In the genomic region with DNA sequence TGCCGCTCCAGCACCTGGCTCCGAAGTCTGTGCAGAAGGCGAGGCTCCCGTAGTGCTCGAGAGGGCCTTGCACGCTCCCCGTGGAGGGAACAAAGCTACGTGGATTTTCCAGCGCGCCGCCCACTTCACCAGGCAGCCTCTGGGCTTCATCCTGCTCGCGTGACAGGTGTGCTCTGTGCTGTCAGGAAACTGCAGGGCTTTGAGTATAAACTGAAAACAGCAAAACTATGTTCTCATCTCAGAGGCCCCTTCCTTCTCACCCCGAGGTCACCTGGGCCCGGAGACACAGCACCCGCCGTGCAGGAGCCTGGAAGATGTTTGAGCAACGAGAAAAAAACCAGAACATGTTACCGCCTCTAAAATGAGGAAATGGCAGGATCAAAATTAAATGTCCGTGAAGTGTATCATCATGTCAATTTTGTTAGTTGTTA, we compare ENCODE assay signal across 8 cellular contexts. TPM values are rescaled to one million over a fixed set of nuclear protein-coding genes. Genes with fewer than 3 reads are reported as not detected.
DNase-seq lines count a peak whose midpoint lies in the region; ATAC-seq, FAIRE-seq and TF ChIP-seq lines count a peak whose summit lies in the region.

No MANE protein-coding gene starts in this region.

- no peak for TF ChIP-seq RAD21 in K562 (CRISPR knock-in tag; conservative IDR thresholded peaks at IDR 0.05 in 1 of 2, IDR thresholded peaks at IDR 0.05 in 1 of 2)

- H3K27me3 ChIP-seq in K562 (ENCODE audit: control insufficient read depth in 2 of 2, insufficient read depth in 2 of 2, low read length in 2 of 2) = no peaks in the 10 kb centered on the region

- H3K36me3 Mint-ChIP-seq in HFFc6 (ENCODE audit: low read depth) (peaks cover 33% of the 10 kb centered on the region), neural crest cell (ENCODE audit: low read depth) (peaks cover 9% of the 10 kb centered on the region)

- no peak for ATAC-seq in K562
- no peak for ATAC-seq in GM21737 (IDR thresholded peaks at IDR 0.05; ENCODE audit: unreplicated experiment)
- ATAC-seq in HG02678 (IDR thresholded peaks at IDR 0.05; ENCODE audit: unreplicated experiment) = no peak

- no peaks in the 10 kb centered on the region for H3K9me3 ChIP-seq in K562 (replicated peaks; ENCODE audit: control insufficient read depth, insufficient read depth, low read depth, low read length)

- no peak for TF ChIP-seq EP300 in K562 (IDR thresholded peaks at IDR 0.05; ENCODE audit: low read length)

- FAIRE-seq in K562 (lab: Jason Lieb, UNC) = peak; percentile 73

- CTCF ChIA-PET in K562 (lab: Yijun Ruan, JAX; ENCODE audit: low intra/inter-chr PET ratio) = no interaction called here

- H3K9ac ChIP-seq in K562 (ENCODE audit: insufficient read depth in 1 of 2, low read depth in 2 of 2, low read length in 2 of 2) = peak overlapping the region; percentile 32 to 70; a peak in 3 of 4 replicates

- peak overlapping the region; percentile 85 for H3K4me2 ChIP-seq in K562 (ENCODE audit: insufficient read depth, low read length)

- H3K4me1 ChIP-seq in K562 (replicated peaks in 1 of 2; ENCODE audit: control insufficient read depth in 2 of 2, insufficient read depth in 2 of 2, low read length in 2 of 2) = peaks cover 13 to 80% of the 10 kb centered on the region in 2 experiments

- in situ Hi-C loops in K562 (cut with MboI) = loop anchor here (5.0 kb wide), 1 partner anchor 34 kb away; no protein-coding TSS in a partner anchor

- H3K27ac ChIP-seq in K562 (ENCODE audit: extremely low read depth, low read depth, low read length) = no peak overlapping the region

- no peaks in the 10 kb centered on the region for H3K9me1 ChIP-seq in K562 (ENCODE audit: control insufficient read depth, insufficient read depth, low read length)

- H3K27ac Mint-ChIP-seq in HFFc6 (peak overlapping the region; percentile 53; the same call in 1 of the 2 replicates), neural crest cell (ENCODE audit: unreplicated experiment) (no peak overlapping the region)

- peak overlapping the region; percentile 72; the same call in 1 of the 2 replicates for H3K4me3 ChIP-seq in K562

- H3K36me3 ChIP-seq in K562 (ENCODE audit: control insufficient read depth, insufficient read depth, low read length) = peaks cover 26% of the 10 kb centered on the region; the same call in 2 of the 3 replicates

- H4K20me1 ChIP-seq in K562 (replicated peaks; ENCODE audit: control insufficient read depth, insufficient read depth, low read length) = peaks cover 8% of the 10 kb centered on the region; the same call in 1 of the 2 replicates

- intact Hi-C loops in K562 (cut with micrococcal nuclease) = no loop called here

- POLR2A ChIA-PET in K562 (lab: Yijun Ruan, JAX) = interaction anchor here (0.6 to 1.8 kb wide), 4 partner anchors 15 to 69 kb away, joined by 3 to 13 read pairs (median 4); no protein-coding TSS in a partner anchor

- H2AFZ ChIP-seq in K562 (ENCODE audit: low read depth, low read length) = no peak overlapping the region

- H3K9me3 Mint-ChIP-seq in HFFc6 (peaks cover 14% of the 10 kb centered on the region), neural crest cell (no peaks in the 10 kb centered on the region)

- H3K4me3 Mint-ChIP-seq in HFFc6 (peak overlapping the region; percentile 94), neural crest cell (peak overlapping the region; percentile 75)

- H3K4me1 Mint-ChIP-seq in HFFc6 (ENCODE audit: low read depth) (peaks cover 23% of the 10 kb centered on the region), neural crest cell (peaks cover 20% of the 10 kb centered on the region)

- no TSS peak for BruUV-seq in K562 (replicated peaks; lab: Mats Ljungman, UMichigan)

- TF ChIP-seq POLR2A in K562 (conservative IDR thresholded peaks at IDR 0.05) = no peak

- H3K79me2 ChIP-seq in K562 (ENCODE audit: control insufficient read depth, insufficient read depth, low read length) = peaks cover 73% of the 10 kb centered on the region

- DNase-seq in COLO668 (lab: John Stamatoyannopoulos, UW; ENCODE audit: unreplicated experiment) = peak; percentile 71
- no peak for DNase-seq in HFFc6
- DNase-seq in K562 (ENCODE audit: extremely low read depth in 1 of 4, low spot score in 3 of 4) = no peak
- no peak for DNase-seq in neural crest cell (ENCODE audit: low read depth, low spot score)
- DNase-seq in 8988T = no peak
- no peak for DNase-seq in mucosa of gallbladder (ENCODE audit: low spot score)

- WGBS in K562 (ENCODE audit: insufficient coverage, low coverage, missing lambda C conversion rate) = 90% methylated on average over 20 of the region's 20 CpGs

- TF ChIP-seq CTCF in HFFc6 (IDR thresholded peaks at IDR 0.05) = no peak
- TF ChIP-seq CTCF in K562 (IDR thresholded peaks at IDR 0.05 in 2 of 3, conservative IDR thresholded peaks at IDR 0.05 in 1 of 3; ENCODE audit: insufficient read depth in 2 of 3, low read depth in 1 of 3, low read length in 3 of 3) = no peak
- no peak for TF ChIP-seq CTCF in neural crest cell (conservative IDR thresholded peaks at IDR 0.05)

- no peaks in the 10 kb centered on the region; the same call in 1 of the 2 replicates for H3K27me3 Mint-ChIP-seq in HFFc6 (ENCODE audit: insufficient read depth)
- peaks cover 2% of the 10 kb centered on the region for H3K27me3 Mint-ChIP-seq in neural crest cell (ENCODE audit: low read depth)

RNA-seq across cellular contexts. Expression of a gene that starts 17.6 kb away (rescaled TPM):
- under 1 TPM; 0.26 to 0.92 (median 0.52) TPM for total RNA-seq in HFFc6 (2021; fragmentation: NEBNext Ultra II Directional; extraction: Animal tissue kit (Norgen Biotek cat#: 25700))
- total RNA-seq in K562 (2011; cell fraction: chromatin; rRNA removed; ENCODE audit: low replicate concordance) = 8.9 and 13.9 TPM in 2 replicates
- 11.3 and 14.1 TPM in 2 replicates for total RNA-seq in K562 (2011; cell fraction: nucleolus; rRNA removed)
- 6.3 and 7.0 TPM in 2 replicates for total RNA-seq in K562 (2011; cell fraction: nucleoplasm; rRNA removed)
- total RNA-seq in K562 (2014; rRNA removed) (0.41 and 1.3 TPM in 2 replicates), K562 (2014; rRNA removed; fragmentation: Illumina TruSeq; extraction: Trizol) (0.22 and 0.45 TPM in 2 replicates), K562 (2015; rRNA removed; fragmentation: Illumina TruSeq; extraction: Trizol) (0.40 and 0.68 TPM in 2 replicates), K562 (2021) (1.9 and 2.6 TPM in 2 replicates), neural crest cell (0.41 TPM in 1 of 2 replicates, not detected in the other), mucosa of gallbladder (8.3 TPM)
- polyA plus RNA-seq in K562 (2011; rRNA removed) (2.5 and 3.6 TPM in 2 replicates), K562 (2014; fragmentation: Illumina TruSeq; extraction: Trizol) (0.46 and 0.64 TPM in 2 replicates), K562 (2014; fragmentation: Nextera tagmentation; extraction: Ambion mirVana) (not detected), K562 (2014; rRNA removed) (0.67 and 1.8 TPM in 2 replicates)
- 2.5 and 8.6 TPM in 2 replicates for polyA plus RNA-seq in K562 (2011; cell fraction: cytosol; rRNA removed)
- 2.9 TPM in 2 replicates for polyA plus RNA-seq in K562 (2011; cell fraction: nucleus; rRNA removed)
- polyA plus RNA-seq in K562 (2012) = 1.8 and 2.2 TPM in 2 replicates
- polyA minus RNA-seq in K562 (2011; rRNA and poly(A)+ RNA removed) = 1.3 and 4.1 TPM in 2 replicates
- 1.9 and 2.6 TPM in 2 replicates for polyA minus RNA-seq in K562 (2011; cell fraction: cytosol; rRNA and poly(A)+ RNA removed)
- polyA minus RNA-seq in K562 (2011; cell fraction: nucleus; rRNA and poly(A)+ RNA removed) = 5.8 and 6.2 TPM in 2 replicates

RNA-seq across cellular contexts. Expression of a gene that starts 43.8 kb away (rescaled TPM):
- under 1 TPM in 2 of 6 experiments, not detected in 4; 0.15 to 0.25 TPM for total RNA-seq in HFFc6 (2021; fragmentation: NEBNext Ultra II Directional; extraction: Animal tissue kit (Norgen Biotek cat#: 25700))
- total RNA-seq in K562 (2011; cell fraction: chromatin; rRNA removed; ENCODE audit: low replicate concordance) = not detected in 2 replicates
- not detected in 2 replicates for total RNA-seq in K562 (2011; cell fraction: nucleolus; rRNA removed)
- total RNA-seq in K562 (2011; cell fraction: nucleoplasm; rRNA removed) = not detected in 2 replicates
- not detected in 2 replicates for total RNA-seq in K562 (2014; rRNA removed)
- total RNA-seq in K562 (2014; rRNA removed; fragmentation: Illumina TruSeq; extraction: Trizol) = not detected in 2 replicates
- total RNA-seq in K562 (2015; rRNA removed; fragmentation: Illumina TruSeq; extraction: Trizol) = not detected in 2 replicates
- not detected in 2 replicates for total RNA-seq in K562 (2021)
- not detected in 2 replicates for polyA plus RNA-seq in K562 (2011; rRNA removed)
- polyA plus RNA-seq in K562 (2011; cell fraction: cytosol; rRNA removed) = not detected in 2 replicates
- not detected in 2 replicates for polyA plus RNA-seq in K562 (2011; cell fraction: nucleus; rRNA removed)
- 0.14 TPM in 1 of 2 replicates, not detected in the other for polyA plus RNA-seq in K562 (2012)
- polyA plus RNA-seq in K562 (2014; fragmentation: Illumina TruSeq; extraction: Trizol) = not detected in 2 replicates
- polyA plus RNA-seq in K562 (2014; fragmentation: Nextera tagmentation; extraction: Ambion mirVana) = not detected
- polyA plus RNA-seq in K562 (2014; rRNA removed) = 0.07 TPM in 1 of 2 replicates, not detected in the other
- polyA minus RNA-seq in K562 (2011; rRNA and poly(A)+ RNA removed) = not detected in 2 replicates
- not detected in 2 replicates for polyA minus RNA-seq in K562 (2011; cell fraction: cytosol; rRNA and poly(A)+ RNA removed)
- polyA minus RNA-seq in K562 (2011; cell fraction: nucleus; rRNA and poly(A)+ RNA removed) = not detected in 2 replicates
- not detected in 2 replicates for total RNA-seq in neural crest cell
- 0.46 TPM for total RNA-seq in mucosa of gallbladder

RNA-seq across cellular contexts. Expression of a gene that starts 51.4 kb away (rescaled TPM):
- 1 to 10 TPM; 5.6 to 7.6 (median 6.5) TPM for total RNA-seq in HFFc6 (2021; fragmentation: NEBNext Ultra II Directional; extraction: Animal tissue kit (Norgen Biotek cat#: 25700))
- 75.3 and 83.0 TPM in 2 replicates for total RNA-seq in K562 (2011; cell fraction: chromatin; rRNA removed; ENCODE audit: low replicate concordance)
- total RNA-seq in K562 (2011; cell fraction: nucleolus; rRNA removed) = 39.2 and 42.0 TPM in 2 replicates
- total RNA-seq in K562 (2011; cell fraction: nucleoplasm; rRNA removed) = 67.4 and 75.2 TPM in 2 replicates
- total RNA-seq in K562 (2014; rRNA removed) (7.9 and 11.7 TPM in 2 replicates), K562 (2014; rRNA removed; fragmentation: Illumina TruSeq; extraction: Trizol) (9.8 and 11.9 TPM in 2 replicates), K562 (2015; rRNA removed; fragmentation: Illumina TruSeq; extraction: Trizol) (8.6 and 9.4 TPM in 2 replicates), K562 (2021) (10.2 and 10.5 TPM in 2 replicates), neural crest cell (12.7 and 13.1 TPM in 2 replicates), mucosa of gallbladder (12.1 TPM)
- polyA plus RNA-seq in K562 (2011; rRNA removed) (7.3 and 8.1 TPM in 2 replicates), K562 (2014; fragmentation: Illumina TruSeq; extraction: Trizol) (6.0 and 6.1 TPM in 2 replicates), K562 (2014; fragmentation: Nextera tagmentation; extraction: Ambion mirVana) (1 to 10 TPM; 5.2 to 5.9 TPM), K562 (2014; rRNA removed) (10.4 and 11.1 TPM in 2 replicates)
- 5.8 and 6.1 TPM in 2 replicates for polyA plus RNA-seq in K562 (2011; cell fraction: cytosol; rRNA removed)
- polyA plus RNA-seq in K562 (2011; cell fraction: nucleus; rRNA removed) = 12.8 and 14.3 TPM in 2 replicates
- 8.1 and 9.5 TPM in 2 replicates for polyA plus RNA-seq in K562 (2012)
- 11.5 and 14.7 TPM in 2 replicates for polyA minus RNA-seq in K562 (2011; rRNA and poly(A)+ RNA removed)
- polyA minus RNA-seq in K562 (2011; cell fraction: cytosol; rRNA and poly(A)+ RNA removed) = 1.1 and 2.5 TPM in 2 replicates
- polyA minus RNA-seq in K562 (2011; cell fraction: nucleus; rRNA and poly(A)+ RNA removed) = 11.0 and 17.1 TPM in 2 replicates
